Comparison of ENCODE assay signal across 12 cellular contexts in the genomic region with DNA sequence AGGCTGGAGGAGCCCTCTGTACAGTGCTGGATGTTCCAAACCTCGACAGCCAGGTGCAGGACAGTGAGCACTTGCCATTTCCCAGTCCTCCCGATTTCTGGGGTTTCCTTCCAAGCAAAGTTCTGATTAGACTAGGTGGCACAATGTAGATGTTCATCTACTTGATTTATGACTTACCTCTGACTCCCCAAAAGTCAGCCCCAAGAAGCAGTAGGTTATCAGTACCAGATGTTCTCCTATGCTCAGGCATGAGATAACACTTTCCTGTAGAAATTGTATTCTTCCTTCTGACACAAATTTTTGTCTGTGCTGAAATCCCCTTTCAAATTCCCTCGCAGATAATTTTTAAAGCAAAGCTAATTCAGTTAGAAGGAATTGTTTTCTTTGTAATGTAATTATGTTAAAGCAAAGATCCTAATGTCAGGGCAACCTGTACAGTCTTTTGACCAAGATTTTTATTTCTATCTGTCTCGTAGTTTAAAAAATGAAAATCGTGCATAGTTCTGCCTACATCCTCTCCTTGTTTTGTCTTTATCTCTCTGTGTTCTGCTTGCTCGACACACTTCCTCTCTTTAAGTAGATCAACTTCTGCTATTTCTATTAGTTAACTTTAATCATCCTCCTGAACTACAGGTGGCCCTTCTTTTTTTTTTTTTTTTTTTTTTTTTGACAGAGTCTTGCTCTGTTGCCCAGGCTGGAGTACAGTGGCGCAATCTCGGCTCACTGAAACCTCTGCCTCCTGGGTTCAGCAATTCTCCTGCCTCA.
"Had no signal": no experiment of that assay in that cellular context is flagged by ENCODE, and none has a peak within 500 bp of the region (broad histone marks: within the 10 kb centered on the region; RNA-seq: fewer than 3 reads in every experiment).

No MANE protein-coding gene starts in this region.

- H3K27ac Mint-ChIP-seq: activated naive CD8-positive, alpha-beta T cell treated with anti-CD3 and anti-CD28 coated beads, Interleukin-2, amount 10 ng/mL, durations not matched to agents 7 days and 5 days; brain; nephron progenitor cell had no signal

- H3K36me3 Mint-ChIP-seq: activated naive CD8-positive, alpha-beta T cell treated with anti-CD3 and anti-CD28 coated beads, Interleukin-2, amount 10 ng/mL, durations not matched to agents 7 days and 5 days; brain had no signal

- H3K4me1 Mint-ChIP-seq: activated naive CD8-positive, alpha-beta T cell treated with anti-CD3 and anti-CD28 coated beads, Interleukin-2, amount 10 ng/mL, durations not matched to agents 7 days and 5 days; brain; central memory CD8-positive, alpha-beta T cell; nephron progenitor cell had no signal

- H3K4me3 Mint-ChIP-seq: activated naive CD8-positive, alpha-beta T cell treated with anti-CD3 and anti-CD28 coated beads, Interleukin-2, amount 10 ng/mL, durations not matched to agents 7 days and 5 days; brain; central memory CD8-positive, alpha-beta T cell; nephron progenitor cell had no signal

- H3K9me3 Mint-ChIP-seq: central memory CD8-positive, alpha-beta T cell; nephron progenitor cell had no signal

- DNase-seq: activated CD4-positive, CD25-positive, alpha-beta regulatory T cell treated with anti-CD3 and anti-CD28 coated beads, Interleukin-2, amount 50 U/mL, for 72 hours; activated naive CD4-positive, alpha-beta T cell; activated naive CD8-positive, alpha-beta T cell treated with anti-CD3 and anti-CD28 coated beads, Interleukin-2, amount 10 ng/mL, durations not matched to agents 7 days and 5 days; activated T-cell treated with anti-CD3 and anti-CD28 coated beads for 4 hours; cortex of kidney; effector CD8-positive, alpha-beta T cell; foreskin fibroblast; glutamatergic neuron; nephron progenitor cell; stimulated activated CD4-positive, alpha-beta T cell treated with anti-CD3 and anti-CD28 coated beads, Interleukin-1b, Interleukin-23, amount 100 ng/mL, for 48 hours had no signal
